11 cellular contexts compared by ENCODE assay signal in the genomic region with DNA sequence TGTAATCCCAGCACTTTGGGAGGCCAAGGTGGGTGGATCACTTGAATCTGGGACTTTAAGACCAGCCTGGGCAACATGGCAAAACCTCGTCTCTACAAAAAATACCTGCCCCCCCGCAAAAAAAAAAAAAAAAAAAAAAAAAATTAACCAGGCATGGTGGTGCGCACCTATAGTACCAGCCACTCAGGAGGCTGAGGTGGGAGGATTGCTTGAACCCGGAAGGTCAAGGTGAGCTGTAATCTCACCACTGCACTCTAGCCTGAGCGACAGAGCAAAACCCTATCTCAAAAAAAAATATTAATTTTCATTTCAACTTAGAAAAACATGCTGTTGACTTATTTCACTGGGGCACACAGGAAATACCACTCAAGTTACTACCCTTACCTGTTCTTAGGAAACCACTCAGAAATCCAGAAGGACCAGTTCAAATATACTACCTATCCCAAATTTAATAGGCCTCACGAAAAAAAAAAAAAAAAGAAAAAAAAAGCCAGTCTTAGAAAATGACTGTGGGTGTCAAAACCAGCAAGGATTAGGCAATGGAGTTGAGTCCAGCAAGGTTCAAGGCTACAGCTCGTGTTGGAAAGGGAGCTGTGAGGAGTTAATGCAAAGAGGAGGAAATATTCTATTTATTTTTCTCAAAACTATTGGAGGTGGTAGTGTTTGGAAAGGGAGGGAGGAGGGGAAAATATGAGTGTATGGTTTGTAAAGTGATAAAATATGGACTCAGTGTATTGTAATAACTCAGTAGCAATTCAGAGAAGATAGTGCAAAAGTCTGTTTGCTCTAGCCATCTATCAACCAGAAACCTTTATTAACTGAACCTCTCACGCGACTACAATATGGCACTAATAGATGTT. TPM values are rescaled to one million over a fixed set of nuclear protein-coding genes. Genes with fewer than 3 reads are reported as not detected.
DNase-seq lines count a peak whose midpoint lies in the region; ATAC-seq and TF ChIP-seq lines count a peak whose summit lies in the region.
"Had no signal": no experiment of that assay in that cellular context is flagged by ENCODE, and none has a peak within 500 bp of the region (broad histone marks: within the 10 kb centered on the region; RNA-seq: fewer than 3 reads in every experiment).

No MANE protein-coding gene starts in this region.

- H3K4me3 Mint-ChIP-seq in Caco-2 (ENCODE audit: unreplicated experiment): peak overlapping the region; percentile 96
- peak overlapping the region in 2 of 3 experiments; percentile 40 to 81 for H3K4me3 Mint-ChIP-seq in nephron
- H3K4me3 Mint-ChIP-seq in activated naive CD4-positive, alpha-beta T cell treated with anti-CD3 and anti-CD28 coated beads for 36 hours: no peak overlapping the region

- no peak for TF ChIP-seq EP300 in esophagus muscularis mucosa (IDR thresholded peaks at IDR 0.05)

- H3K4me2 ChIP-seq in PC-9: peak overlapping the region; percentile 84
- H3K4me2 ChIP-seq: BLaER1 had no signal

- intact Hi-C loops in Caco-2 (cut with micrococcal nuclease; ENCODE audit: unreplicated experiment) (no loop called here), PC-9 (cut with micrococcal nuclease; ENCODE audit: unreplicated experiment) (loop anchor here (10.0 kb wide), 1 partner anchor 111 kb away; no protein-coding TSS in a partner anchor), esophagus muscularis mucosa (cut with DNase I) (no loop called here)
- intact Hi-C loops in activated naive CD4-positive, alpha-beta T cell treated with anti-CD3 and anti-CD28 coated beads for 36 hours (cut with micrococcal nuclease): loop anchor here (2.0 to 5.0 kb wide), 2 partner anchors 34 to 73 kb away; no protein-coding TSS in a partner anchor

- H3K79me2 ChIP-seq in PC-9 (ENCODE audit: low read depth): peaks cover 12% of the 10 kb centered on the region

- ATAC-seq in GM18517 (IDR thresholded peaks at IDR 0.05; ENCODE audit: unreplicated experiment) (no peak), GM18861 (IDR thresholded peaks at IDR 0.05; ENCODE audit: unreplicated experiment) (no peak)

- 75% methylated on average over 9 of the region's 9 CpGs for WGBS in esophagus muscularis mucosa

- no peaks in the 10 kb centered on the region for H3K9me3 Mint-ChIP-seq in Caco-2 (ENCODE audit: unreplicated experiment)
- H3K9me3 Mint-ChIP-seq in nephron: no peaks in the 10 kb centered on the region
- no peaks in the 10 kb centered on the region for H3K9me3 Mint-ChIP-seq in activated naive CD4-positive, alpha-beta T cell treated with anti-CD3 and anti-CD28 coated beads for 36 hours

- H3K36me3 ChIP-seq in Caco-2 (ENCODE audit: control insufficient read depth, insufficient read depth, low read length) (no peaks in the 10 kb centered on the region), PC-9 (ENCODE audit: low read depth) (no peaks in the 10 kb centered on the region), esophagus muscularis mucosa (no peaks in the 10 kb centered on the region)
- H3K36me3 ChIP-seq: BLaER1, heart right ventricle had no signal

- no peak for TF ChIP-seq POLR2A in esophagus muscularis mucosa (IDR thresholded peaks at IDR 0.05; ENCODE audit: low read depth)

- H3K27ac ChIP-seq in PC-9 (peak overlapping the region; percentile 98), esophagus muscularis mucosa (replicated peaks in 1 of 4) (peak overlapping the region; percentile 90 to 95 (median 93))
- H3K27ac ChIP-seq: BLaER1 had no signal

- H3K9me3 ChIP-seq in Caco-2 (no peaks in the 10 kb centered on the region), PC-9 (ENCODE audit: insufficient read depth, low read depth) (no peaks in the 10 kb centered on the region), esophagus muscularis mucosa (no peaks in the 10 kb centered on the region)
- H3K9me3 ChIP-seq: BLaER1, heart right ventricle had no signal

- H3K36me3 Mint-ChIP-seq in Caco-2 (ENCODE audit: insufficient read depth, unreplicated experiment) (peaks cover 40% of the 10 kb centered on the region), nephron (ENCODE audit: low read depth) (no peaks in the 10 kb centered on the region)
- no peaks in the 10 kb centered on the region for H3K36me3 Mint-ChIP-seq in activated naive CD4-positive, alpha-beta T cell treated with anti-CD3 and anti-CD28 coated beads for 36 hours (ENCODE audit: low read depth)

- H3K27me3 Mint-ChIP-seq in Caco-2 (ENCODE audit: insufficient read depth, unreplicated experiment) (no peaks in the 10 kb centered on the region), nephron (ENCODE audit: low read depth) (peaks cover 4% of the 10 kb centered on the region)
- H3K27me3 Mint-ChIP-seq in activated naive CD4-positive, alpha-beta T cell treated with anti-CD3 and anti-CD28 coated beads for 36 hours (ENCODE audit: low read depth): no peaks in the 10 kb centered on the region

- H3K4me3 ChIP-seq in Caco-2 (ENCODE audit: low read depth, low read length) (peak overlapping the region; percentile 47), PC-9 (peak overlapping the region; percentile 56), esophagus muscularis mucosa (no peak overlapping the region)
- H3K4me3 ChIP-seq: BLaER1, heart right ventricle had no signal

- H3K4me1 Mint-ChIP-seq in Caco-2 (ENCODE audit: low read depth, unreplicated experiment): peaks cover 39% of the 10 kb centered on the region
- H3K4me1 Mint-ChIP-seq in nephron: peaks cover 69% of the 10 kb centered on the region
- peaks cover 26% of the 10 kb centered on the region for H3K4me1 Mint-ChIP-seq in activated naive CD4-positive, alpha-beta T cell treated with anti-CD3 and anti-CD28 coated beads for 36 hours (ENCODE audit: low read depth)

- H2AFZ ChIP-seq in PC-9: no peak overlapping the region

- BruUV-seq in Caco-2 (replicated peaks; lab: Mats Ljungman, UMichigan) (no TSS peak), PC-9 (replicated peaks; lab: Mats Ljungman, UMichigan) (TSS peak; percentile 34)

- CTCF ChIA-PET in Caco-2 (lab: Charles Lee): interaction anchor here (0.6 to 1.9 kb wide), 5 partner anchors 10 to 229 kb away, joined by 3 to 10 read pairs (median 4); no protein-coding TSS in a partner anchor
- CTCF ChIA-PET in PC-9 (lab: Charles Lee): interaction anchor here (0.6 kb wide), 1 partner anchor 107 kb away, joined by 3 read pairs; no protein-coding TSS in a partner anchor
- CTCF ChIA-PET in activated naive CD4-positive, alpha-beta T cell treated with anti-CD3 and anti-CD28 coated beads for 36 hours (lab: Charles Lee): no interaction called here

- H3K9me2 ChIP-seq in PC-9 (ENCODE audit: insufficient read depth): no peaks in the 10 kb centered on the region

- TF ChIP-seq CTCF in Caco-2 (IDR thresholded peaks at IDR 0.05; ENCODE audit: insufficient read depth in 1 of 2, low read depth in 1 of 2, low read length in 1 of 2, severe bottlenecking in 1 of 2, unreplicated experiment in 1 of 2) (no peak), PC-9 (conservative IDR thresholded peaks at IDR 0.05) (no peak), esophagus muscularis mucosa (IDR thresholded peaks at IDR 0.05) (no peak), nephron (IDR thresholded peaks at IDR 0.05; ENCODE audit: unreplicated experiment in 3 of 3) (no peak)

- peaks cover 82% of the 10 kb centered on the region for H3F3A ChIP-seq in PC-9 (ENCODE audit: insufficient read depth, low read depth)

- H3K4me1 ChIP-seq in Caco-2 (peaks cover 59% of the 10 kb centered on the region), PC-9 (replicated peaks; ENCODE audit: insufficient read depth) (peaks cover 89% of the 10 kb centered on the region), esophagus muscularis mucosa (peaks cover 24 to 95% (median 74%) of the 10 kb centered on the region in 4 donors)
- H3K4me1 ChIP-seq: BLaER1 had no signal

- H3K27ac Mint-ChIP-seq in Caco-2 (ENCODE audit: unreplicated experiment): peak overlapping the region; percentile 100
- H3K27ac Mint-ChIP-seq in nephron: peak overlapping the region; percentile 98 to 99 (median 99)
- no peak overlapping the region for H3K27ac Mint-ChIP-seq in activated naive CD4-positive, alpha-beta T cell treated with anti-CD3 and anti-CD28 coated beads for 36 hours

- DNase-seq in Caco-2 (no peak), PC-9 (peak; percentile 28 to 97), esophagus muscularis mucosa (ENCODE audit: extremely low spot score) (no peak), COR-L47 (lab: John Stamatoyannopoulos, UW) (no peak)
- no peak for DNase-seq in activated naive CD4-positive, alpha-beta T cell treated with anti-CD3 and anti-CD28 coated beads for 36 hours
- DNase-seq: heart right ventricle, NCI-H510A treated with DMSO at 0.1 percent for 48 hours had no signal

- H3K27me3 ChIP-seq in Caco-2 (replicated peaks; ENCODE audit: control insufficient read depth, insufficient read depth, low read length) (no peaks in the 10 kb centered on the region), PC-9 (ENCODE audit: insufficient read depth, low read depth) (no peaks in the 10 kb centered on the region), esophagus muscularis mucosa (no peaks in the 10 kb centered on the region)
- H3K27me3 ChIP-seq: BLaER1, heart right ventricle had no signal

- POLR2A ChIA-PET in Caco-2 (lab: Charles Lee): interaction anchor here (0.7 to 3.2 kb wide), 6 partner anchors 8 to 36 kb away, joined by 3 to 28 read pairs (median 6); a partner anchor contains a TSS
- POLR2A ChIA-PET in PC-9 (lab: Charles Lee; ENCODE audit: unreplicated experiment): interaction anchor here (0.7 to 1.7 kb wide), 4 partner anchors 33 to 283 kb away, joined by 6 to 25 read pairs (median 7); no protein-coding TSS in a partner anchor

- H4K20me1 ChIP-seq in PC-9 (ENCODE audit: insufficient read depth): no peaks in the 10 kb centered on the region
- H4K20me1 ChIP-seq: BLaER1 had no signal

RNA-seq across cellular contexts. Expression of a gene that starts 33.9 kb away (rescaled TPM):
- total RNA-seq in Caco-2 (2022) (43.8 and 48.3 TPM in 2 replicates), PC-9 (2021) (51.0 and 60.3 TPM in 2 replicates), esophagus muscularis mucosa (100 to 1,000 TPM in 1 of 4 donors, 10 to 100 TPM in 3; 26.0 to 176 (median 26.5) TPM)
- 100 to 1,000 TPM; 226 to 227 TPM for total RNA-seq in activated naive CD4-positive, alpha-beta T cell treated with anti-CD3 and anti-CD28 coated beads for 36 hours

Comparison
In these comparisons a context has a peak if more than half of its experiments do, and no peak if none do; other contexts are left out.
1. DNase-seq: peak in PC-9 (2 of 2); none in Caco-2 (0 of 2), esophagus muscularis mucosa (single experiment), activated naive CD4-positive, alpha-beta T cell treated with anti-CD3 and anti-CD28 coated beads for 36 hours (single experiment) and COR-L47 (single experiment).
2. H3K4me3 ChIP-seq: peak in Caco-2 (single experiment) and PC-9 (single experiment); none in esophagus muscularis mucosa (0 of 4).
3. intact Hi-C loops: an anchor here in PC-9 (10.0 kb wide) and activated naive CD4-positive, alpha-beta T cell treated with anti-CD3 and anti-CD28 coated beads for 36 hours (2.0 to 5.0 kb wide); none called in Caco-2 and esophagus muscularis mucosa.